ENCODE assay signal across 13 cellular contexts in genomic region chr14:99378782-99379214, GRCh38.
DNase-seq lines count a peak whose midpoint lies in the region; ATAC-seq and TF ChIP-seq lines count a peak whose summit lies in the region.
"Had no signal": no experiment of that assay in that cellular context is flagged by ENCODE, and none has a peak within 500 bp of the region (broad histone marks: within the 10 kb centered on the region; RNA-seq: fewer than 3 reads in every experiment).

No MANE protein-coding gene starts in this region.

- no peaks in the 10 kb centered on the region for H3K9me3 ChIP-seq in breast epithelium
- H3K9me3 ChIP-seq in PC-9 (ENCODE audit: insufficient read depth, low read depth): no peaks in the 10 kb centered on the region
- H3K9me3 ChIP-seq: heart left ventricle had no signal

- DNase-seq in MCF 10A (ENCODE audit: unreplicated experiment): peak; percentile 72
- DNase-seq in breast epithelium (ENCODE audit: low spot score in 2 of 2): no peak
- DNase-seq in PC-9: peak; percentile 35 to 83
- peak; percentile 52 for DNase-seq in glomerular visceral epithelial cell (ENCODE audit: extremely low spot score)
- DNase-seq in occipital lobe (lab: John Stamatoyannopoulos, UW): no peak
- DNase-seq in NCI-H524 treated with DMSO at 0.1 percent for 48 hours (lab: John Stamatoyannopoulos, UW): no peak
- DNase-seq in central memory CD4-positive, alpha-beta T cell: no peak
- DNase-seq: C1 segment of cervical spinal cord; heart left ventricle; naive thymus-derived CD8-positive, alpha-beta T cell; stimulated activated CD4-positive, alpha-beta T cell treated with anti-CD3 and anti-CD28 coated beads, Interleukin-12 subunit alpha, Interleukin-12 subunit beta, amount 100 ng/mL, for 4 hours had no signal

- H3K36me3 ChIP-seq in breast epithelium (no peaks in the 10 kb centered on the region), PC-9 (ENCODE audit: low read depth) (no peaks in the 10 kb centered on the region)
- H3K36me3 ChIP-seq: heart left ventricle had no signal

- TF ChIP-seq CTCF in MCF 10A (IDR thresholded peaks at IDR 0.05; ENCODE audit: unreplicated experiment): no peak
- TF ChIP-seq CTCF in breast epithelium (IDR thresholded peaks at IDR 0.05): no peak
- TF ChIP-seq CTCF in PC-9 (conservative IDR thresholded peaks at IDR 0.05): no peak

- CTCF ChIA-PET in MCF 10A (lab: Yijun Ruan, JAX) (interaction anchor here (1.4 kb wide), 3 partner anchors 15 to 103 kb away, joined by 3 to 13 read pairs (median 3); no protein-coding TSS in a partner anchor), PC-9 (lab: Charles Lee) (no interaction called here)

- H3K4me1 Mint-ChIP-seq in MCF 10A (ENCODE audit: insufficient read depth, unreplicated experiment): peaks cover 26% of the 10 kb centered on the region

- H3K27ac ChIP-seq in breast epithelium (no peak overlapping the region), PC-9 (peak overlapping the region; percentile 57)
- H3K27ac ChIP-seq: heart left ventricle, KMS-11 had no signal

- no TSS peak for BruUV-seq in MCF 10A (replicated peaks; lab: Mats Ljungman, UMichigan)
- no TSS peak for BruUV-seq in PC-9 (replicated peaks; lab: Mats Ljungman, UMichigan)

- intact Hi-C loops in MCF 10A (cut with micrococcal nuclease): no loop called here
- intact Hi-C loops in breast epithelium (cut with DNase I; ENCODE audit: low total_unique reads): no loop called here
- intact Hi-C loops in PC-9 (cut with micrococcal nuclease; ENCODE audit: unreplicated experiment): no loop called here

- H4K20me1 ChIP-seq in PC-9 (ENCODE audit: insufficient read depth): no peaks in the 10 kb centered on the region

- H3K4me3 ChIP-seq in breast epithelium: no peak overlapping the region
- H3K4me3 ChIP-seq in PC-9: peak overlapping the region; percentile 18; the same call in 1 of the 2 replicates
- H3K4me3 ChIP-seq: heart left ventricle had no signal

- no peak overlapping the region for H3K4me3 Mint-ChIP-seq in MCF 10A (ENCODE audit: unreplicated experiment)
- H3K4me3 Mint-ChIP-seq: naive thymus-derived CD8-positive, alpha-beta T cell had no signal

- H2AFZ ChIP-seq in PC-9: peak overlapping the region; percentile 52; the same call in 1 of the 2 replicates

- H3K27me3 Mint-ChIP-seq in MCF 10A (ENCODE audit: insufficient read depth, unreplicated experiment): no peaks in the 10 kb centered on the region

- H3K36me3 Mint-ChIP-seq in MCF 10A (ENCODE audit: insufficient read depth, unreplicated experiment): no peaks in the 10 kb centered on the region
- H3K36me3 Mint-ChIP-seq: naive thymus-derived CD8-positive, alpha-beta T cell had no signal

- H3K27me3 ChIP-seq in breast epithelium: peaks cover 0 to 25% of the 10 kb centered on the region in 2 donors
- no peaks in the 10 kb centered on the region for H3K27me3 ChIP-seq in PC-9 (ENCODE audit: insufficient read depth, low read depth)

- H3K9me3 Mint-ChIP-seq in MCF 10A (ENCODE audit: unreplicated experiment): no peaks in the 10 kb centered on the region
- H3K9me3 Mint-ChIP-seq: naive thymus-derived CD8-positive, alpha-beta T cell had no signal

- peak overlapping the region; percentile 68 for H3K4me2 ChIP-seq in PC-9
- H3K4me2 ChIP-seq: KMS-11 had no signal

- no peak overlapping the region for H3K27ac Mint-ChIP-seq in MCF 10A (ENCODE audit: low read depth, unreplicated experiment)
- H3K27ac Mint-ChIP-seq: naive thymus-derived CD8-positive, alpha-beta T cell had no signal

- H3K9me2 ChIP-seq in PC-9 (ENCODE audit: insufficient read depth): no peaks in the 10 kb centered on the region

- H3F3A ChIP-seq in PC-9 (ENCODE audit: insufficient read depth, low read depth): peaks cover 11% of the 10 kb centered on the region; the same call in 1 of the 2 replicates

- no peak for TF ChIP-seq POLR2A in breast epithelium (IDR thresholded peaks at IDR 0.05)

- H3K4me1 ChIP-seq in breast epithelium (no peaks in the 10 kb centered on the region), PC-9 (replicated peaks; ENCODE audit: insufficient read depth) (peaks cover 18% of the 10 kb centered on the region)
- H3K4me1 ChIP-seq: heart left ventricle had no signal

- no peak for ATAC-seq in GM18519 (IDR thresholded peaks at IDR 0.05; ENCODE audit: low FRiP score, unreplicated experiment)
- ATAC-seq: heart left ventricle; naive thymus-derived CD8-positive, alpha-beta T cell had no signal

- no peaks in the 10 kb centered on the region for H3K79me2 ChIP-seq in PC-9 (ENCODE audit: low read depth)

- POLR2A ChIA-PET in MCF 10A (lab: Yijun Ruan, JAX): interaction anchor here (0.7 to 1.2 kb wide), 2 partner anchors 14 to 104 kb away, joined by 4 to 5 read pairs; no protein-coding TSS in a partner anchor
- POLR2A ChIA-PET in PC-9 (lab: Charles Lee; ENCODE audit: unreplicated experiment): no interaction called here

Comparison
In these comparisons a context has a peak if more than half of its experiments do, and no peak if none do; other contexts are left out.
1. DNase-seq: peak in MCF 10A (single experiment), PC-9 (2 of 2) and glomerular visceral epithelial cell (single experiment); none in breast epithelium (0 of 2), occipital lobe (single experiment), NCI-H524 treated with DMSO at 0.1 percent for 48 hours (single experiment) and central memory CD4-positive, alpha-beta T cell (single experiment).